Comparison of ENCODE assay signal across 13 cellular contexts in the genomic region with DNA sequence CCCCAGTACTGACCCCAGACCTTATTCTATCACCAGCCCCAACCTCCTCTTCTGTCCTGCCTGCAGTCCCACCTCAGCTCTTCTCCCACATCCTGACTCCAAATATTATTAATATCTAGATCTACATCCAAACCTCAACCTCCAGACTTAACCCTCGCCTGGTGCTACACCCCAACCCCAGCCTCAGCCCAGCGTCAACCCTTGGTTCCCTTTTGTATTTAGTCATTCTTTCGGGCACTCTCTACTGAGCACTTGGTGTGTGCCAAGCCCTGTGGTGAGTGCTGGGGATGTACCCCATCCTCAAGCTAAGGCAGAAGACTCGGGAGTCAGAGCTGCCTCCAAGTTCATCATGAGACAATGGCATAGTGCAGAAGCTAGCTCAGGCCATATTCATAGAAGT. TPM values are rescaled to one million over a fixed set of nuclear protein-coding genes. Genes with fewer than 3 reads are reported as not detected.
DNase-seq lines count a peak whose midpoint lies in the region; ATAC-seq, FAIRE-seq and TF ChIP-seq lines count a peak whose summit lies in the region.
"Had no signal": no experiment of that assay in that cellular context is flagged by ENCODE, and none has a peak within 500 bp of the region (broad histone marks: within the 10 kb centered on the region; RNA-seq: fewer than 3 reads in every experiment).

No MANE protein-coding gene starts in this region.

- intact Hi-C loops in activated CD4-positive, alpha-beta memory T cell treated with anti-CD3 and anti-CD28 coated beads for 36 hours (cut with micrococcal nuclease), result loop anchor here (2.0 to 10.0 kb wide), 4 partner anchors 31 to 579 kb away; a partner anchor contains a TSS
- intact Hi-C loops in dorsolateral prefrontal cortex (cut with DNase I), result no loop called here

- H3K4me3 ChIP-seq in H1 (ENCODE audit: extremely low read depth in 1 of 4, insufficient read depth in 2 of 4, low read depth in 3 of 4, low read length in 4 of 4) (peak overlapping the region in 1 of 4 experiments; percentile 59; a peak in 1 of 8 replicates), dorsolateral prefrontal cortex (no peak overlapping the region)

- no peak for TF ChIP-seq EP300 in H1 (IDR thresholded peaks at IDR 0.05; ENCODE audit: borderline replicate concordance in 1 of 2, low read depth in 2 of 2, low read length in 2 of 2)

- H2BK5ac ChIP-seq in H1 (ENCODE audit: low read depth, low read length), result no peak overlapping the region

- 0 out of 2 replicates have a peak overlapping the region, but pooled peaks have one; percentile 99 for H2BK12ac ChIP-seq in H1 (ENCODE audit: low read depth, low read length)

- no peak for TF ChIP-seq RAD21 in H1 (IDR thresholded peaks at IDR 0.05 in 1 of 2, conservative IDR thresholded peaks at IDR 0.05 in 1 of 2; ENCODE audit: low read depth in 2 of 2, low read length in 2 of 2)

- no peaks in the 10 kb centered on the region for H3K9me3 ChIP-seq in H1 (ENCODE audit: insufficient read depth in 2 of 2, low read depth in 1 of 2, low read length in 1 of 2)
- H3K9me3 ChIP-seq: A549 had no signal

- no peak for TF ChIP-seq CTCF in H1 (IDR thresholded peaks at IDR 0.05; ENCODE audit: control extremely low read depth in 1 of 3, insufficient read depth in 1 of 3, low read depth in 1 of 3, low read length in 3 of 3)
- no peak for TF ChIP-seq CTCF in dorsolateral prefrontal cortex (IDR thresholded peaks at IDR 0.05 in 54 of 56, conservative IDR thresholded peaks at IDR 0.05 in 2 of 56; ENCODE audit: low read depth in 1 of 56, partially characterized antibody in 56 of 56)
- no peak for TF ChIP-seq CTCF in GM10266 (IDR thresholded peaks at IDR 0.05; ENCODE audit: control insufficient read depth, insufficient read depth, low read depth, missing control alignments)

- H3K27ac Mint-ChIP-seq in activated CD4-positive, alpha-beta memory T cell treated with anti-CD3 and anti-CD28 coated beads for 36 hours, result peak overlapping the region; percentile 92
- H3K27ac Mint-ChIP-seq in stimulated activated effector memory CD8-positive, alpha-beta T cell treated with anti-CD3 and anti-CD28 coated beads, Interleukin-12 subunit alpha, Interleukin-12 subunit beta, amount 100 ng/mL, for 72 hours, result peak overlapping the region; percentile 86

- H3K4me2 ChIP-seq in H1 (ENCODE audit: insufficient read depth in 1 of 2, low read depth in 2 of 2, low read length in 2 of 2), result peak overlapping the region in 1 of 2 experiments; percentile 58; a peak in 1 of 4 replicates

- POLR2A ChIA-PET in activated CD4-positive, alpha-beta memory T cell treated with anti-CD3 and anti-CD28 coated beads for 36 hours (lab: Charles Lee), result interaction anchor here (0.9 to 2.8 kb wide), 8 partner anchors 8 to 269 kb away, joined by 3 to 16 read pairs (median 4); a partner anchor contains a TSS
- POLR2A ChIA-PET in H1 (lab: Charles Lee; ENCODE audit: partially characterized antibody), result interaction anchor here (0.5 to 1.7 kb wide), 6 partner anchors 11 to 230 kb away, joined by 3 to 6 read pairs (median 4); a partner anchor contains a TSS

- no peak overlapping the region for H3K18ac ChIP-seq in H1 (ENCODE audit: extremely low read depth, low read length)

- no peak overlapping the region for H2BK20ac ChIP-seq in H1 (ENCODE audit: low read length)

- H3K36me3 ChIP-seq in H1 (ENCODE audit: control insufficient read depth in 2 of 4, insufficient read depth in 4 of 4, low read length in 3 of 4), result no peaks in the 10 kb centered on the region
- H3K36me3 ChIP-seq: MG63 had no signal

- no peaks in the 10 kb centered on the region for H4K20me1 ChIP-seq in H1 (replicated peaks in 1 of 2; ENCODE audit: control insufficient read depth in 1 of 2, insufficient read depth in 2 of 2, low read length in 2 of 2)

- H3K4me1 Mint-ChIP-seq in activated CD4-positive, alpha-beta memory T cell treated with anti-CD3 and anti-CD28 coated beads for 36 hours (ENCODE audit: low read depth), result peaks cover 73% of the 10 kb centered on the region
- peaks cover 80% of the 10 kb centered on the region for H3K4me1 Mint-ChIP-seq in stimulated activated effector memory CD8-positive, alpha-beta T cell treated with anti-CD3 and anti-CD28 coated beads, Interleukin-12 subunit alpha, Interleukin-12 subunit beta, amount 100 ng/mL, for 72 hours

- no peak overlapping the region for H4K91ac ChIP-seq in H1 (replicated peaks; ENCODE audit: insufficient read length, low read length)

- no peak overlapping the region for H3K27ac ChIP-seq in H1 (ENCODE audit: low read depth, low read length)
- H3K27ac ChIP-seq in dorsolateral prefrontal cortex, result no peak overlapping the region

- H2AFZ ChIP-seq in H1 (ENCODE audit: low read length), result no peak overlapping the region

- no peak overlapping the region for H2BK120ac ChIP-seq in H1 (replicated peaks; ENCODE audit: low read depth, low read length)

- no peak overlapping the region for H3K14ac ChIP-seq in H1 (ENCODE audit: insufficient read length)

- H3K79me1 ChIP-seq in H1 (ENCODE audit: low read depth, low read length), result no peaks in the 10 kb centered on the region

- no peak overlapping the region for H4K8ac ChIP-seq in H1 (ENCODE audit: extremely low read depth, insufficient read depth, low read length)

- peak overlapping the region; percentile 85 for H3K4me3 Mint-ChIP-seq in activated CD4-positive, alpha-beta memory T cell treated with anti-CD3 and anti-CD28 coated beads for 36 hours
- H3K4me3 Mint-ChIP-seq in stimulated activated effector memory CD8-positive, alpha-beta T cell treated with anti-CD3 and anti-CD28 coated beads, Interleukin-12 subunit alpha, Interleukin-12 subunit beta, amount 100 ng/mL, for 72 hours, result peak overlapping the region; percentile 74

- no peak for FAIRE-seq in H1 (lab: Jason Lieb, UNC)
- FAIRE-seq: A549 had no signal

- H3K23ac ChIP-seq in H1 (ENCODE audit: insufficient read length), result no peak overlapping the region

- no peak overlapping the region for H3K9ac ChIP-seq in H1 (replicated peaks in 1 of 4; ENCODE audit: extremely low read depth in 1 of 4, low read depth in 3 of 4, low read length in 3 of 4)

- 85% methylated on average over 4 of the region's 4 CpGs; no CpG with 5 or more reads in 1 of the 2 experiments for WGBS in H1 (ENCODE audit: extremely low coverage in 1 of 2, insufficient coverage in 1 of 2, insufficient read length in 1 of 2, insufficient replicate concordance in 2 of 2, low coverage in 1 of 2, low lambda C conversion rate in 2 of 2, missing lambda C conversion rate in 1 of 2), 2 experiments

- no peaks in the 10 kb centered on the region for H3K27me3 Mint-ChIP-seq in activated CD4-positive, alpha-beta memory T cell treated with anti-CD3 and anti-CD28 coated beads for 36 hours

- H4K5ac ChIP-seq in H1 (ENCODE audit: insufficient read length, low read depth, low read length), result no peak overlapping the region

- H3K36me3 Mint-ChIP-seq in activated CD4-positive, alpha-beta memory T cell treated with anti-CD3 and anti-CD28 coated beads for 36 hours, result peaks cover 1% of the 10 kb centered on the region
- H3K36me3 Mint-ChIP-seq in stimulated activated effector memory CD8-positive, alpha-beta T cell treated with anti-CD3 and anti-CD28 coated beads, Interleukin-12 subunit alpha, Interleukin-12 subunit beta, amount 100 ng/mL, for 72 hours, result peaks cover 10% of the 10 kb centered on the region

- peak overlapping the region; percentile 39 for H3K4ac ChIP-seq in H1 (replicated peaks; ENCODE audit: insufficient read length, low read depth, low read length)

- CTCF ChIA-PET in activated CD4-positive, alpha-beta memory T cell treated with anti-CD3 and anti-CD28 coated beads for 36 hours (lab: Charles Lee), result interaction anchor here (0.6 to 0.7 kb wide), 2 partner anchors 35 to 113 kb away, joined by 3 read pairs; no protein-coding TSS in a partner anchor
- CTCF ChIA-PET in H1 (lab: Charles Lee; ENCODE audit: partially characterized antibody), result interaction anchor here (1.1 to 1.9 kb wide), 3 partner anchors 35 to 52 kb away, joined by 4 to 5 read pairs (median 4); no protein-coding TSS in a partner anchor

- no peak overlapping the region for H2BK15ac ChIP-seq in H1 (ENCODE audit: low read length)

- ATAC-seq in stimulated activated effector memory CD8-positive, alpha-beta T cell treated with anti-CD3 and anti-CD28 coated beads, Interleukin-12 subunit alpha, Interleukin-12 subunit beta, amount 100 ng/mL, for 72 hours, result peak; percentile 58
- ATAC-seq: A549 had no signal

- peaks cover 3 to 10% (median 6%) of the 10 kb centered on the region in 4 experiments; a peak in 6 of 7 replicates for H3K4me1 ChIP-seq in H1 (replicated peaks in 1 of 4; ENCODE audit: control insufficient read depth in 3 of 4, insufficient read depth in 4 of 4, low read length in 3 of 4)

- no peaks in the 10 kb centered on the region for H3K9me3 Mint-ChIP-seq in activated CD4-positive, alpha-beta memory T cell treated with anti-CD3 and anti-CD28 coated beads for 36 hours
- H3K9me3 Mint-ChIP-seq in stimulated activated effector memory CD8-positive, alpha-beta T cell treated with anti-CD3 and anti-CD28 coated beads, Interleukin-12 subunit alpha, Interleukin-12 subunit beta, amount 100 ng/mL, for 72 hours, result no peaks in the 10 kb centered on the region

- TF ChIP-seq POLR2A in H1 (IDR thresholded peaks at IDR 0.05; ENCODE audit: control extremely low read depth in 1 of 2, low read depth in 2 of 2, low read length in 2 of 2), result no peak

- H3K79me2 ChIP-seq in H1 (ENCODE audit: control insufficient read depth in 1 of 2, insufficient read depth in 2 of 2, low read length in 2 of 2), result no peaks in the 10 kb centered on the region

- peaks cover 26 to 38% (median 36%) of the 10 kb centered on the region in 4 experiments for H3K27me3 ChIP-seq in H1 (replicated peaks in 1 of 4; ENCODE audit: control insufficient read depth in 3 of 4, extremely low read depth in 1 of 4, insufficient read depth in 3 of 4, low read length in 3 of 4)
- H3K27me3 ChIP-seq in dorsolateral prefrontal cortex, result peaks cover 0 to 32% (median 12%) of the 10 kb centered on the region in 45 donors

- no peak overlapping the region for H2AK5ac ChIP-seq in H1 (ENCODE audit: low read depth, low read length)

- peak; percentile 43 for DNase-seq in activated CD4-positive, alpha-beta T cell treated with anti-CD3 and anti-CD28 coated beads for 48 hours
- DNase-seq in activated CD4-positive, alpha-beta T cell treated with anti-CD3 and anti-CD28 coated beads for 1 hour, result no peak
- DNase-seq in activated CD4-positive, alpha-beta memory T cell treated with anti-CD3 and anti-CD28 coated beads for 36 hours, result peak; percentile 68
- no peak for DNase-seq in H1 (ENCODE audit: low read depth in 1 of 2, low spot score in 2 of 2)
- DNase-seq in stimulated activated effector memory CD8-positive, alpha-beta T cell treated with anti-CD3 and anti-CD28 coated beads, Interleukin-12 subunit alpha, Interleukin-12 subunit beta, amount 100 ng/mL, for 72 hours (ENCODE audit: low spot score in 2 of 2), result peak in 1 of 2 donors; percentile 58
- DNase-seq in dorsolateral prefrontal cortex, result no peak
- DNase-seq in GM10266 (ENCODE audit: extremely low spot score), result no peak
- no peak for DNase-seq in epidermal melanocyte (ENCODE audit: insufficient read length, low spot score)
- DNase-seq: mammary epithelial cell, MG63, trophoblast cell had no signal

- H3K23me2 ChIP-seq in H1 (ENCODE audit: low read depth, low read length), result peaks cover 7% of the 10 kb centered on the region; the same call in 1 of the 2 replicates

- H3K56ac ChIP-seq in H1 (replicated peaks; ENCODE audit: insufficient read length, low read depth, low read length), result no peak overlapping the region

RNA-seq across cellular contexts. Expression of a gene that starts 1.1 kb away (rescaled TPM):
- total RNA-seq in activated CD4-positive, alpha-beta memory T cell treated with anti-CD3 and anti-CD28 coated beads for 36 hours, result 10 to 100 TPM in 1 of 2 experiments, 1 to 10 TPM in 1; 9.9 to 11.0 TPM
- 0.50 and 0.74 TPM in 2 replicates for total RNA-seq in H1 (2021; fragmentation: NEBNext Ultra II Directional; extraction: Animal tissue kit (Norgen Biotek cat#: 25700))
- polyA plus RNA-seq in H1 (2011; rRNA removed), result 1.8 and 2.1 TPM in 2 replicates
- 1.7 TPM for polyA plus RNA-seq in H1 (2011; cell fraction: cytosol; rRNA removed)
- polyA plus RNA-seq in H1 (2011; cell fraction: nucleus; rRNA removed), result 1.6 TPM
- 0.29 to 1.8 TPM (median 1.1 TPM) in 4 replicates for polyA plus RNA-seq in H1 (2012, experiment 1 of 2)
- 1.2 TPM for polyA plus RNA-seq in H1 (2012, experiment 2 of 2)
- 0.93 TPM for polyA plus RNA-seq in H1 (2013, experiment 1 of 2)
- polyA plus RNA-seq in H1 (2013, experiment 2 of 2), result 1.2 TPM
- polyA minus RNA-seq in H1 (2011; rRNA and poly(A)+ RNA removed), result 0.90 and 3.2 TPM in 2 replicates
- not detected for polyA minus RNA-seq in H1 (2011; cell fraction: cytosol; rRNA and poly(A)+ RNA removed)
- 1.4 TPM for polyA minus RNA-seq in H1 (2011; cell fraction: nucleus; rRNA and poly(A)+ RNA removed)
- total RNA-seq in dorsolateral prefrontal cortex, result 1 to 10 TPM in 42 of 120 experiments, under 1 TPM in 49, not detected in 29; 0.28 to 3.2 (median 0.99) TPM
- total RNA-seq: right cardiac atrium had no signal
- polyA plus RNA-seq: A549, mammary epithelial cell, right cardiac atrium had no signal

RNA-seq across cellular contexts. Expression of a gene that starts 31.9 kb away (rescaled TPM):
- 10 to 100 TPM; 19.9 to 20.6 TPM for total RNA-seq in activated CD4-positive, alpha-beta memory T cell treated with anti-CD3 and anti-CD28 coated beads for 36 hours
- 12.2 and 13.0 TPM in 2 replicates for total RNA-seq in H1 (2021; fragmentation: NEBNext Ultra II Directional; extraction: Animal tissue kit (Norgen Biotek cat#: 25700))
- polyA plus RNA-seq in H1 (2011; rRNA removed), result 30.9 and 37.5 TPM in 2 replicates
- 27.8 TPM for polyA plus RNA-seq in H1 (2011; cell fraction: cytosol; rRNA removed)
- 21.1 TPM for polyA plus RNA-seq in H1 (2011; cell fraction: nucleus; rRNA removed)
- polyA plus RNA-seq in H1 (2012, experiment 1 of 2), result 9.4 to 15.7 TPM (median 14.1 TPM) in 4 replicates
- polyA plus RNA-seq in H1 (2012, experiment 2 of 2), result 14.0 TPM
- polyA plus RNA-seq in H1 (2013, experiment 1 of 2), result 16.6 TPM
- 18.6 TPM for polyA plus RNA-seq in H1 (2013, experiment 2 of 2)
- 10.8 and 18.3 TPM in 2 replicates for polyA minus RNA-seq in H1 (2011; rRNA and poly(A)+ RNA removed)
- polyA minus RNA-seq in H1 (2011; cell fraction: cytosol; rRNA and poly(A)+ RNA removed), result 12.9 TPM
- polyA minus RNA-seq in H1 (2011; cell fraction: nucleus; rRNA and poly(A)+ RNA removed), result 7.4 TPM
- total RNA-seq in dorsolateral prefrontal cortex, result 1 to 10 TPM; 2.3 to 9.0 (median 5.6) TPM
- polyA plus RNA-seq: A549 had no signal

Comparison
In these comparisons a context has a peak if more than half of its experiments do, and no peak if none do; other contexts are left out.
1. DNase-seq: peak in activated CD4-positive, alpha-beta T cell treated with anti-CD3 and anti-CD28 coated beads for 48 hours (single experiment) and activated CD4-positive, alpha-beta memory T cell treated with anti-CD3 and anti-CD28 coated beads for 36 hours (single experiment); none in activated CD4-positive, alpha-beta T cell treated with anti-CD3 and anti-CD28 coated beads for 1 hour (single experiment), H1 (0 of 2), dorsolateral prefrontal cortex (0 of 10), GM10266 (single experiment) and epidermal melanocyte (single experiment).